Comparison of ENCODE assay signal across 14 cellular contexts in genomic region chr3:193874997-193875593, GRCh38.
A peak's percentile ranks its signal among the peaks of the same experiment; 100 is the strongest.
DNase-seq lines count a peak whose midpoint lies in the region; ATAC-seq and TF ChIP-seq lines count a peak whose summit lies in the region.
"Had no signal": no experiment of that assay in that cellular context is flagged by ENCODE, and none has a peak within 500 bp of the region (broad histone marks: within the 10 kb centered on the region; RNA-seq: fewer than 3 reads in every experiment).

No MANE protein-coding gene starts in this region.

- H3K36me3 ChIP-seq in heart right ventricle (no peaks in the 10 kb centered on the region), left ventricle myocardium inferior (no peaks in the 10 kb centered on the region), hepatocyte (replicated peaks; ENCODE audit: insufficient read depth, low read depth) (no peaks in the 10 kb centered on the region), trophoblast cell (ENCODE audit: control insufficient read depth in 1 of 2, insufficient read depth in 2 of 2, low read length in 2 of 2) (no peaks in the 10 kb centered on the region)
- H3K36me3 ChIP-seq: BLaER1 had no signal

- peak in 7 of 8 donors; percentile 14 to 56 (median 46) for ATAC-seq in heart right ventricle
- ATAC-seq in HG02840 (IDR thresholded peaks at IDR 0.05; ENCODE audit: low FRiP score, unreplicated experiment), result no peak

- H3K4me2 ChIP-seq in hepatocyte (no peak overlapping the region), trophoblast cell (ENCODE audit: low read length) (no peak overlapping the region)
- H3K4me2 ChIP-seq: BLaER1 had no signal

- H3K14ac ChIP-seq in trophoblast cell (ENCODE audit: low read length), result no peak overlapping the region

- H2AFZ ChIP-seq in hepatocyte (no peak overlapping the region), trophoblast cell (ENCODE audit: insufficient read depth, low read length, poor library complexity) (no peak overlapping the region)

- no peak overlapping the region for H3K4ac ChIP-seq in trophoblast cell (ENCODE audit: low read depth, low read length)

- H3K27me3 ChIP-seq in heart right ventricle, result peaks cover 0 to 22% (median 4%) of the 10 kb centered on the region in 7 donors
- H3K27me3 ChIP-seq in left ventricle myocardium inferior (ENCODE audit: low read depth), result peaks cover 31% of the 10 kb centered on the region
- no peaks in the 10 kb centered on the region for H3K27me3 ChIP-seq in hepatocyte
- H3K27me3 ChIP-seq in trophoblast cell (ENCODE audit: insufficient read depth, low read length), result no peaks in the 10 kb centered on the region
- peaks cover 0 to 6% (median 0%) of the 10 kb centered on the region in 45 donors for H3K27me3 ChIP-seq in dorsolateral prefrontal cortex

- H3K4me3 ChIP-seq in heart right ventricle, result no peak overlapping the region
- no peak overlapping the region for H3K4me3 ChIP-seq in left ventricle myocardium inferior
- H3K4me3 ChIP-seq in hepatocyte, result no peak overlapping the region
- no peak overlapping the region for H3K4me3 ChIP-seq in trophoblast cell (ENCODE audit: low read depth, low read length)
- H3K4me3 ChIP-seq in dorsolateral prefrontal cortex, result no peak overlapping the region
- H3K4me3 ChIP-seq: BLaER1 had no signal

- peak overlapping the region; percentile 21 for H4K91ac ChIP-seq in trophoblast cell (ENCODE audit: low read depth, low read length)

- H3K9me3 ChIP-seq in heart right ventricle (no peaks in the 10 kb centered on the region), left ventricle myocardium inferior (replicated peaks) (no peaks in the 10 kb centered on the region), hepatocyte (ENCODE audit: low read depth) (no peaks in the 10 kb centered on the region), trophoblast cell (ENCODE audit: insufficient read depth, low read depth, low read length) (no peaks in the 10 kb centered on the region)
- H3K9me3 ChIP-seq: BLaER1 had no signal

- H2AK5ac ChIP-seq in trophoblast cell (ENCODE audit: low read length), result no peak overlapping the region

- in situ Hi-C loops in GM13977 (cut with MboI; ENCODE audit: low pct_unique_long_range_greater_than_20kb, low sequenced_read_pairs, unreplicated experiment), result no loop called here

- DNase-seq in heart right ventricle (no peak), left ventricle myocardium inferior (no peak), hepatocyte (ENCODE audit: low spot score) (no peak), trophoblast cell (no peak), dorsolateral prefrontal cortex (no peak), GM13977 (ENCODE audit: low spot score) (no peak)
- DNase-seq in activated CD4-positive, alpha-beta T cell treated with anti-CD3 and anti-CD28 coated beads, Interleukin-2, amount 50 U/mL, for 48 hours, result no peak
- DNase-seq: DMS 273 treated with DMSO at 0.1 percent for 48 hours, IMR-90, NCI-H1436 treated with DMSO at 0.1 percent for 48 hours, NCI-H524 treated with DMSO at 0.1 percent for 48 hours had no signal

- no peaks in the 10 kb centered on the region for H3K9me2 ChIP-seq in hepatocyte (replicated peaks; ENCODE audit: insufficient read depth)

- H2BK12ac ChIP-seq in trophoblast cell (ENCODE audit: low read length), result peak overlapping the region; percentile 45

- no peak overlapping the region for H3K23ac ChIP-seq in trophoblast cell (ENCODE audit: low read length)

- TF ChIP-seq CTCF in heart right ventricle (IDR thresholded peaks at IDR 0.05) (no peak), left ventricle myocardium inferior (IDR thresholded peaks at IDR 0.05; ENCODE audit: borderline replicate concordance) (no peak), hepatocyte (IDR thresholded peaks at IDR 0.05; ENCODE audit: poor library complexity) (no peak), dorsolateral prefrontal cortex (IDR thresholded peaks at IDR 0.05 in 54 of 56, conservative IDR thresholded peaks at IDR 0.05 in 2 of 56; ENCODE audit: low read depth in 1 of 56, partially characterized antibody in 56 of 56) (no peak), GM13977 (IDR thresholded peaks at IDR 0.05; ENCODE audit: extremely low read depth, insufficient read depth, missing control alignments) (no peak)

- no peak overlapping the region for H2BK5ac ChIP-seq in trophoblast cell (ENCODE audit: low read depth, low read length, poor library complexity)

- H3K4me1 ChIP-seq in heart right ventricle (peaks cover 0 to 9% (median under 1%) of the 10 kb centered on the region in 9 donors), left ventricle myocardium inferior (peaks cover 1% of the 10 kb centered on the region), hepatocyte (ENCODE audit: insufficient read depth) (peaks cover 40% of the 10 kb centered on the region), trophoblast cell (ENCODE audit: control insufficient read depth in 1 of 2, insufficient read depth in 2 of 2, low read length in 2 of 2) (peaks cover 24 to 31% of the 10 kb centered on the region in 2 experiments)

- intact Hi-C loops in heart right ventricle (cut with DNase I) (loop anchor here in 2 of 10 donors (10.0 kb wide), 2 partner anchors 50 to 180 kb away; no protein-coding TSS in a partner anchor), left ventricle myocardium inferior (cut with micrococcal nuclease) (no loop called here), dorsolateral prefrontal cortex (cut with DNase I) (no loop called here)

- no peaks in the 10 kb centered on the region for H4K20me1 ChIP-seq in hepatocyte (ENCODE audit: insufficient read depth, poor library complexity, severe bottlenecking)

- H2BK120ac ChIP-seq in trophoblast cell (ENCODE audit: insufficient read depth, low read length, poor library complexity), result no peak overlapping the region

- H3K27ac ChIP-seq in heart right ventricle (no peak overlapping the region), left ventricle myocardium inferior (replicated peaks) (no peak overlapping the region), hepatocyte (peak overlapping the region; percentile 44), trophoblast cell (ENCODE audit: low read depth, low read length) (no peak overlapping the region), dorsolateral prefrontal cortex (no peak overlapping the region)
- H3K27ac ChIP-seq: 22Rv1, BLaER1 had no signal

- H3K79me2 ChIP-seq in hepatocyte, result no peaks in the 10 kb centered on the region
- no peaks in the 10 kb centered on the region for H3K79me2 ChIP-seq in trophoblast cell (ENCODE audit: control insufficient read depth, insufficient read depth, low read length, poor library complexity)

- peaks cover 19% of the 10 kb centered on the region for H3K79me1 ChIP-seq in trophoblast cell (ENCODE audit: low read length)

- no peak overlapping the region for H4K8ac ChIP-seq in trophoblast cell (ENCODE audit: low read depth, low read length)

- H4K12ac ChIP-seq in trophoblast cell (ENCODE audit: low read depth, low read length), result no peak overlapping the region

- 79 to 80% methylated on average over 5 of the region's 5 CpGs for WGBS in heart right ventricle, 2 donors
- 87% methylated on average over 5 of the region's 5 CpGs for WGBS in hepatocyte (ENCODE audit: low lambda C conversion rate, missing lambda C conversion rate)
- no CpG with 5 or more reads among the region's 5 CpGs for WGBS in trophoblast cell (ENCODE audit: extremely low coverage, insufficient coverage, insufficient read length)

- H3K18ac ChIP-seq in trophoblast cell (ENCODE audit: low read length), result no peak overlapping the region

- H3K9ac ChIP-seq in trophoblast cell (ENCODE audit: low read length), result no peak overlapping the region
- H3K9ac ChIP-seq: BLaER1 had no signal
